Comparison of ENCODE assay signal across 8 cellular contexts in the genomic region with DNA sequence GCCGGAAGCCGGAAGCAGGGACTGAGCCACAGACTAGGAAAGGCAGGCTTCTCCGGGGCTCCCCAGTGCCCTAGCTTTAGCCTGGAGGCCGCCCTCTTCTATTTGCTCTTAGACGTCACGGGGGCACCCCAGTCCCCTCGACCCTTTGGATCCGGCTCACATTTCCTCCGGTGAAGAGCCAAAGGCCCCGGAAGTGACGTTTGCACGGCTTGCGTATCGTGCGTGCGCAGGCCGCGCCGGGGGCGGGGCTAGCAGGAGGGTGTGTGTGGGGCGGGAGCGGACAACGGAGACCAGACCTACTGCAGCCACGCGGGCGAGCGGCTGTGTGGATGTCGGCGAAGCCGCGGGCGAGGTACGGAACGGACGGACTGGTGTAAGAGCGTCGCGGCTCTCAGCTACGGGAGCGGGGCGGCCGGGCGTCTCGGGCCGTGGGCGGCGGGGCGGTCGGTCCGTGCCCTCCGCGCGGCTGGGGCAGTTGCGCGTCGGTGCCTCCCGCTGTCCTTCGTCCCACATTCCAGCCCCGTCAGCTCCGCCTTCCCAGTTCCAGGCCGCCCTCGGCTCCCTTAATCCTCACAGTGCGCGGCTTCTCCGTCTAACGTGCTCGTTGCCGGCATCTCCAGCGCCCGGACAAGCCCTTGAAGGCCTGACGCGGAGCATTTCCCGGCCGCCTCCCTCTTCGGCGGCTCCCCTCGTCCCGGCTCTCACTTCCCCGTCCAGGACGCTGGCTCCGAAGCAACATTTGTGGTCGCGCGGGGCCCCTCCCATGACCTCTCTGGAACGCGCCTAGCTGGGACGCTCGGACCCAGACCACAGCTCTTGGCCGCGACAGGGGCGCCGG. TPM values are rescaled to one million over a fixed set of nuclear protein-coding genes. Genes with fewer than 3 reads are reported as not detected.
DNase-seq lines count a peak whose midpoint lies in the region; ATAC-seq, FAIRE-seq and TF ChIP-seq lines count a peak whose summit lies in the region.

No MANE protein-coding gene starts in this region.

- H3K9me3 ChIP-seq in DOHH2 (ENCODE audit: control insufficient read depth, insufficient read depth, low read length) (no peaks in the 10 kb centered on the region), GM23248 (ENCODE audit: low read depth) (no peaks in the 10 kb centered on the region), Karpas-422 (ENCODE audit: low read length) (no peaks in the 10 kb centered on the region), fibroblast of lung (ENCODE audit: control insufficient read depth, insufficient read depth, low read depth, low read length) (no peaks in the 10 kb centered on the region)
- no peaks in the 10 kb centered on the region for H3K9me3 ChIP-seq in naive thymus-derived CD4-positive, alpha-beta T cell (ENCODE audit: control insufficient read depth in 2 of 3, low read length in 3 of 3)

- no peaks in the 10 kb centered on the region for H3K27me3 Mint-ChIP-seq in naive thymus-derived CD4-positive, alpha-beta T cell
- H3K27me3 Mint-ChIP-seq in stimulated activated memory B cell treated with anti-CD40 and anti-IgM and Interleukin-4, amounts not matched to agents 10 μg/mL and 1 μg/mL and 100 μg/mL, for 72 hours = no peaks in the 10 kb centered on the region

- H3K9me2 ChIP-seq in DOHH2 (replicated peaks; ENCODE audit: control insufficient read depth, low read length) = no peaks in the 10 kb centered on the region
- H3K9me2 ChIP-seq in GM23248 (ENCODE audit: insufficient read depth) = no peaks in the 10 kb centered on the region
- H3K9me2 ChIP-seq in Karpas-422 (replicated peaks; ENCODE audit: insufficient read depth, low read length) = no peaks in the 10 kb centered on the region

- no peaks in the 10 kb centered on the region; the same call in 1 of the 2 replicates for H4K20me1 ChIP-seq in DOHH2 (ENCODE audit: control insufficient read depth, insufficient read depth, low read depth, low read length)
- no peaks in the 10 kb centered on the region for H4K20me1 ChIP-seq in GM23248 (ENCODE audit: insufficient read depth)
- no peaks in the 10 kb centered on the region for H4K20me1 ChIP-seq in Karpas-422 (ENCODE audit: insufficient read depth, low read depth, low read length)
- no peaks in the 10 kb centered on the region for H4K20me1 ChIP-seq in fibroblast of lung (ENCODE audit: control insufficient read depth, extremely low read depth, insufficient read depth, low read length)

- peak overlapping the region; percentile 92 for H3K27ac ChIP-seq in DOHH2 (ENCODE audit: low read depth, low read length)
- peak overlapping the region; percentile 93 for H3K27ac ChIP-seq in GM23248
- H3K27ac ChIP-seq in Karpas-422 (ENCODE audit: low read length) = peak overlapping the region; percentile 89
- H3K27ac ChIP-seq in fibroblast of lung (ENCODE audit: insufficient read depth, low read length) = peak overlapping the region; percentile 99
- peak overlapping the region; percentile 99 for H3K27ac ChIP-seq in naive thymus-derived CD4-positive, alpha-beta T cell (ENCODE audit: low read depth, low read length)

- 1 to 2% methylated on average over 57 to 72 of the region's 92 CpGs for WGBS in GM23248 (ENCODE audit: low coverage in 1 of 2, low lambda C conversion rate in 2 of 2, missing lambda C conversion rate in 2 of 2), 2 experiments

- H3K4me3 ChIP-seq in DOHH2 (ENCODE audit: low read length) (peak overlapping the region; percentile 80), GM23248 (peak overlapping the region; percentile 84), Karpas-422 (ENCODE audit: low read length) (peak overlapping the region; percentile 99), fibroblast of lung (replicated peaks in 1 of 4; ENCODE audit: control extremely low read depth in 1 of 4, insufficient read depth in 1 of 4, low read depth in 3 of 4, low read length in 4 of 4) (peak overlapping the region; percentile 53 to 92 (median 83))
- H3K4me3 ChIP-seq in naive thymus-derived CD4-positive, alpha-beta T cell (ENCODE audit: low read length) = peak overlapping the region; percentile 94

- POLR2A ChIA-PET in naive thymus-derived CD4-positive, alpha-beta T cell (lab: Charles Lee) = interaction anchor here (0.5 to 2.6 kb wide), 14 partner anchors 22 to 206 kb away, joined by 3 to 23 read pairs (median 4); a partner anchor contains a TSS

- DNase-seq in GM23248 (peak; percentile 100), Karpas-422 (peak; percentile 100), RCC 7860 (ENCODE audit: low spot score) (peak; percentile 93), fibroblast of lung (ENCODE audit: low read depth in 2 of 2) (peak; percentile 96 to 98)
- peak; percentile 92 to 96 for DNase-seq in activated T-helper 1 cell treated with anti-CD3 and anti-CD28 coated beads, Interleukin-2, amount 50 U/mL, for 16 hours (ENCODE audit: low read depth in 1 of 2, low spot score in 1 of 2)
- DNase-seq in naive thymus-derived CD4-positive, alpha-beta T cell = peak; percentile 96 to 99 (median 97)

- peaks cover 0 to 7% (median 0%) of the 10 kb centered on the region in 11 donors for H3K9me3 Mint-ChIP-seq in naive thymus-derived CD4-positive, alpha-beta T cell
- no peaks in the 10 kb centered on the region for H3K9me3 Mint-ChIP-seq in stimulated activated memory B cell treated with anti-CD40 and anti-IgM and Interleukin-4, amounts not matched to agents 10 μg/mL and 1 μg/mL and 100 μg/mL, for 72 hours

- H3K79me2 ChIP-seq in DOHH2 (ENCODE audit: control insufficient read depth, low read length) = peaks cover 70% of the 10 kb centered on the region
- H3K79me2 ChIP-seq in GM23248 (ENCODE audit: insufficient read depth) = peaks cover 64% of the 10 kb centered on the region
- peaks cover 67% of the 10 kb centered on the region for H3K79me2 ChIP-seq in Karpas-422 (ENCODE audit: low read length)
- peaks cover 41% of the 10 kb centered on the region for H3K79me2 ChIP-seq in fibroblast of lung (ENCODE audit: control insufficient read depth, insufficient read depth, low read length)

- in situ Hi-C loops in GM23248 (cut with MboI) = no loop called here

- peak overlapping the region; percentile 94 to 99 (median 98) for H3K27ac Mint-ChIP-seq in naive thymus-derived CD4-positive, alpha-beta T cell
- peak overlapping the region; percentile 94 for H3K27ac Mint-ChIP-seq in stimulated activated memory B cell treated with anti-CD40 and anti-IgM and Interleukin-4, amounts not matched to agents 10 μg/mL and 1 μg/mL and 100 μg/mL, for 72 hours

- H2AFZ ChIP-seq in GM23248 (peak overlapping the region; percentile 71), Karpas-422 (ENCODE audit: low read length) (peak overlapping the region; percentile 64; the same call in 1 of the 2 replicates), fibroblast of lung (ENCODE audit: low read length) (peak overlapping the region; percentile 7)

- H3F3A ChIP-seq in DOHH2 (ENCODE audit: control insufficient read depth, insufficient read depth) (peaks cover 29% of the 10 kb centered on the region), GM23248 (ENCODE audit: insufficient read depth) (peaks cover 30% of the 10 kb centered on the region)

- peaks cover 14 to 54% (median 36%) of the 10 kb centered on the region in 7 donors for H3K4me1 Mint-ChIP-seq in naive thymus-derived CD4-positive, alpha-beta T cell
- peaks cover 32% of the 10 kb centered on the region for H3K4me1 Mint-ChIP-seq in stimulated activated memory B cell treated with anti-CD40 and anti-IgM and Interleukin-4, amounts not matched to agents 10 μg/mL and 1 μg/mL and 100 μg/mL, for 72 hours

- peak; percentile 95 for ATAC-seq in naive thymus-derived CD4-positive, alpha-beta T cell
- ATAC-seq in stimulated activated memory B cell treated with anti-CD40 and anti-IgM and Interleukin-4, amounts not matched to agents 10 μg/mL and 1 μg/mL and 100 μg/mL, for 72 hours = peak; percentile 98

- H3K4me1 ChIP-seq in DOHH2 (ENCODE audit: control insufficient read depth, low read length) (peaks cover 31% of the 10 kb centered on the region), GM23248 (ENCODE audit: insufficient read depth) (peaks cover 12% of the 10 kb centered on the region), Karpas-422 (ENCODE audit: low read length) (peaks cover 20% of the 10 kb centered on the region), fibroblast of lung (ENCODE audit: control insufficient read depth, extremely low read depth, insufficient read depth, low read length) (no peaks in the 10 kb centered on the region)
- H3K4me1 ChIP-seq in naive thymus-derived CD4-positive, alpha-beta T cell (ENCODE audit: control insufficient read depth in 2 of 2, insufficient read depth in 2 of 2, low read length in 2 of 2) = peaks cover 8% of the 10 kb centered on the region in 2 donors

- peaks cover 0 to 4% (median 4%) of the 10 kb centered on the region in 5 donors for H3K36me3 Mint-ChIP-seq in naive thymus-derived CD4-positive, alpha-beta T cell
- H3K36me3 Mint-ChIP-seq in stimulated activated memory B cell treated with anti-CD40 and anti-IgM and Interleukin-4, amounts not matched to agents 10 μg/mL and 1 μg/mL and 100 μg/mL, for 72 hours = peaks cover 6% of the 10 kb centered on the region

- H3K4me3 Mint-ChIP-seq in naive thymus-derived CD4-positive, alpha-beta T cell = peak overlapping the region; percentile 91 to 99 (median 98)
- peak overlapping the region; percentile 93 for H3K4me3 Mint-ChIP-seq in stimulated activated memory B cell treated with anti-CD40 and anti-IgM and Interleukin-4, amounts not matched to agents 10 μg/mL and 1 μg/mL and 100 μg/mL, for 72 hours

- H3K9ac ChIP-seq in GM23248 (peak overlapping the region; percentile 96), Karpas-422 (ENCODE audit: low read length) (peak overlapping the region; percentile 98), fibroblast of lung (ENCODE audit: insufficient read depth, low read length) (peak overlapping the region; percentile 95)

- TF ChIP-seq CTCF in DOHH2 (IDR thresholded peaks at IDR 0.05; ENCODE audit: low read depth, low read length, poor library complexity, severe bottlenecking) (no peak), fibroblast of lung (conservative IDR thresholded peaks at IDR 0.05 in 1 of 2, IDR thresholded peaks at IDR 0.05 in 1 of 2; ENCODE audit: low read depth in 1 of 2, low read length in 2 of 2) (no peak)

- H3K27me3 ChIP-seq in DOHH2 (ENCODE audit: control insufficient read depth, low read length) (no peaks in the 10 kb centered on the region), GM23248 (replicated peaks; ENCODE audit: insufficient read depth) (no peaks in the 10 kb centered on the region), Karpas-422 (ENCODE audit: low read length) (no peaks in the 10 kb centered on the region), fibroblast of lung (ENCODE audit: control insufficient read depth, insufficient read depth, low read length) (no peaks in the 10 kb centered on the region)
- no peaks in the 10 kb centered on the region for H3K27me3 ChIP-seq in naive thymus-derived CD4-positive, alpha-beta T cell (ENCODE audit: control insufficient read depth in 2 of 2, insufficient read depth in 2 of 2, low read length in 2 of 2)

- H3K36me3 ChIP-seq in DOHH2 (ENCODE audit: control insufficient read depth, low read length) = peaks cover 25% of the 10 kb centered on the region
- H3K36me3 ChIP-seq in GM23248 (ENCODE audit: low read depth) = no peaks in the 10 kb centered on the region
- H3K36me3 ChIP-seq in Karpas-422 (ENCODE audit: insufficient read depth, low read length) = 0 out of 2 replicates have a peak, but pooled peaks cover 3% of the 10 kb centered on the region
- H3K36me3 ChIP-seq in fibroblast of lung (ENCODE audit: control insufficient read depth, insufficient read depth, low read length) = no peaks in the 10 kb centered on the region
- peaks cover 0 to 3% (median 0%) of the 10 kb centered on the region in 3 experiments for H3K36me3 ChIP-seq in naive thymus-derived CD4-positive, alpha-beta T cell (ENCODE audit: control insufficient read depth in 2 of 3, insufficient read depth in 3 of 3, low read length in 3 of 3)

- intact Hi-C loops in naive thymus-derived CD4-positive, alpha-beta T cell (cut with micrococcal nuclease) = loop anchor here (1.0 to 10.0 kb wide), 13 partner anchors 26 to 903 kb away; a partner anchor contains a TSS

- CTCF ChIA-PET in naive thymus-derived CD4-positive, alpha-beta T cell (lab: Charles Lee) = interaction anchor here (0.6 to 1.2 kb wide), 4 partner anchors 11 to 228 kb away, joined by 3 to 7 read pairs (median 4); no protein-coding TSS in a partner anchor

- H3K4me2 ChIP-seq in DOHH2 (ENCODE audit: low read length) (peak overlapping the region; percentile 73), GM23248 (ENCODE audit: unreplicated experiment) (peak overlapping the region; percentile 97), Karpas-422 (ENCODE audit: low read depth, low read length, poor library complexity, severe bottlenecking) (peak overlapping the region; percentile 97), fibroblast of lung (ENCODE audit: extremely low read depth, insufficient read depth, low read length) (peak overlapping the region; percentile 49)

- FAIRE-seq in RCC 7860 (lab: Jason Lieb, UNC) = peak; percentile 55

RNA-seq across cellular contexts. Expression of a gene that starts 25.8 kb away (rescaled TPM):
- 11.6 and 14.9 TPM in 2 replicates for total RNA-seq in GM23248 (2014; rRNA removed; shearing (Covaris generic))
- polyA plus RNA-seq in GM23248 (2016; fragmentation: Nextera tagmentation; extraction: Ambion mirVana) = 4.9 and 5.0 TPM in 2 replicates
- 20.9 and 23.2 TPM in 2 replicates for total RNA-seq in Karpas-422 (2014; rRNA removed; shearing (Covaris generic); ENCODE audit: low replicate concordance)
- total RNA-seq in fibroblast of lung = 7.4 and 15.2 TPM in 2 replicates
- 10.4 and 17.4 TPM in 2 replicates for polyA plus RNA-seq in fibroblast of lung
- 5.3 and 10.6 TPM in 2 replicates for polyA plus RNA-seq in fibroblast of lung (2012)
- 24.6 and 36.0 TPM in 2 replicates for polyA minus RNA-seq in fibroblast of lung (ENCODE audit: low replicate concordance)
- 10 to 100 TPM; 22.9 to 43.6 (median 33.8) TPM for total RNA-seq in naive thymus-derived CD4-positive, alpha-beta T cell
- polyA plus RNA-seq in naive thymus-derived CD4-positive, alpha-beta T cell = 10 to 100 TPM; 10.4 to 14.4 TPM

Comparison
In these comparisons a context has a peak if more than half of its experiments do, and no peak if none do; other contexts are left out.
1. Peak in every context shown above with its lines: DNase-seq, ATAC-seq, H3K4me3 ChIP-seq and H3K27ac ChIP-seq.
2. H2AFZ ChIP-seq: peak in every context shown above with its lines; median percentile 71 in GM23248; 64 in Karpas-422; 7 in fibroblast of lung.